9 cellular contexts compared by ENCODE assay signal in the genomic region with DNA sequence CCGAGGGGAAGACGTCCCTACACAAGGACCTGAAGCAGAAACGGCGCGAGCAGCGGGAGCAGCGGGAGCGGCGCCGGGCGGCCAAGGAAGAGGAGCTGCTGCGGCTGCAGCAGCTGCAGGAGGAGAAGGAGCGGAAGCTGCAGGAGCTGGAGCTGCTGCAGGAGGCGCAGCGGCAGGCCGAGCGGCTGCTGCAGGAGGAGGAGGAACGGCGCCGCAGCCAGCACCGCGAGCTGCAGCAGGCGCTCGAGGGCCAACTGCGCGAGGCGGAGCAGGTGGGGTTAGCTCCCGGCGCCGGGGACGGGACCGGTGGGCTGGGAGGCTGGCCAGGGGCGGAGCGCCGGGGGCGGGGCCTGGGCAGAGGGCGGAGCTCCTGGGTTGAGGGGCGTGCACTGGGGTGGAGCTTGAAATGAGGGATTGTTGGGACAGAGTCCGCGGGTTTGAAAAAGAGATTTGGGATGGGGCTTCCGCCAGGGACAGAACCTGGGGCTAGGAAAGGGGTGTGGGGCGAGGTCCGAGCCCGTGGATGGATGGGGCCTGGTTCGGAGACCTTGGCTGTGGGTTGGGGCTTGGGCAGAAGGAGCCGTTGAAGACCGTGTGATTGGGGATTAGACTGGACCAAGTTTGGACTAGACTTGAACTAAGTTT. TPM values are rescaled to one million over a fixed set of nuclear protein-coding genes. Genes with fewer than 3 reads are reported as not detected.
DNase-seq lines count a peak whose midpoint lies in the region; ATAC-seq and TF ChIP-seq lines count a peak whose summit lies in the region.
"Had no signal": no experiment of that assay in that cellular context is flagged by ENCODE, and none has a peak within 500 bp of the region (broad histone marks: within the 10 kb centered on the region; RNA-seq: fewer than 3 reads in every experiment).

No MANE protein-coding gene starts in this region.

- H3K4me3 ChIP-seq in NT2/D1 (ENCODE audit: insufficient read length, low read depth) (peak overlapping the region; percentile 55), endodermal cell (ENCODE audit: low read length) (peak overlapping the region; percentile 80), transverse colon (peak overlapping the region; percentile 18 to 59 (median 40))
- H3K4me3 ChIP-seq: BLaER1 had no signal

- TF ChIP-seq POLR2A in transverse colon (IDR thresholded peaks at IDR 0.05), result no peak

- intact Hi-C loops in activated CD4-positive, alpha-beta T cell treated with anti-CD3 and anti-CD28 coated beads, Interleukin-2, amount 10 ng/mL, durations not matched to agents 24 days and 14 days (cut with micrococcal nuclease), result no loop called here
- intact Hi-C loops in transverse colon (cut with DNase I; ENCODE audit: low total_unique reads), result no loop called here

- ATAC-seq in HG02852 (IDR thresholded peaks at IDR 0.05; ENCODE audit: unreplicated experiment) (no peak), GM21619 (IDR thresholded peaks at IDR 0.05; ENCODE audit: unreplicated experiment) (no peak)

- in situ Hi-C loops in transverse colon (cut with MboI; ENCODE audit: low pct_ligation_motif_present in 1 of 4, low pct_unique_long_range_greater_than_20kb in 1 of 4, low sequenced_read_pairs in 3 of 4), result loop anchor here in 1 of 4 donors (25.0 kb wide), 1 partner anchor 119 kb away; no protein-coding TSS in a partner anchor

- H3K4me1 Mint-ChIP-seq in activated CD4-positive, alpha-beta T cell treated with anti-CD3 and anti-CD28 coated beads, Interleukin-2, amount 10 ng/mL, durations not matched to agents 24 days and 14 days, result peaks cover 27% of the 10 kb centered on the region
- H3K4me1 Mint-ChIP-seq in endodermal cell, result peaks cover 5% of the 10 kb centered on the region

- no peaks in the 10 kb centered on the region for H3K9me3 Mint-ChIP-seq in activated CD4-positive, alpha-beta T cell treated with anti-CD3 and anti-CD28 coated beads, Interleukin-2, amount 10 ng/mL, durations not matched to agents 24 days and 14 days
- H3K9me3 Mint-ChIP-seq in endodermal cell, result no peaks in the 10 kb centered on the region

- WGBS in endodermal cell (ENCODE audit: insufficient coverage in 1 of 2, insufficient read length in 1 of 2), 2 experiments, result 6 to 11% methylated on average over 20 to 47 of the region's 47 CpGs
- WGBS in transverse colon (ENCODE audit: low coverage in 1 of 2), 2 donors, result 40 to 60% methylated on average over 7 to 47 of the region's 47 CpGs

- H3K9me3 ChIP-seq in NT2/D1 (ENCODE audit: insufficient read depth, low read length), result peaks cover 7% of the 10 kb centered on the region; the same call in 1 of the 2 replicates
- H3K9me3 ChIP-seq in endodermal cell (ENCODE audit: control insufficient read depth, low read length), result no peaks in the 10 kb centered on the region
- no peaks in the 10 kb centered on the region for H3K9me3 ChIP-seq in transverse colon
- H3K9me3 ChIP-seq: BLaER1 had no signal

- no peaks in the 10 kb centered on the region for H3K4me1 ChIP-seq in NT2/D1 (ENCODE audit: insufficient read depth, insufficient read length)
- peaks cover 6% of the 10 kb centered on the region for H3K4me1 ChIP-seq in endodermal cell (ENCODE audit: control insufficient read depth, insufficient read depth, low read length)
- peaks cover 0 to 15% (median 13%) of the 10 kb centered on the region in 4 donors for H3K4me1 ChIP-seq in transverse colon
- H3K4me1 ChIP-seq: BLaER1 had no signal

- H3K36me3 Mint-ChIP-seq in activated CD4-positive, alpha-beta T cell treated with anti-CD3 and anti-CD28 coated beads, Interleukin-2, amount 10 ng/mL, durations not matched to agents 24 days and 14 days (ENCODE audit: low read depth), result peaks cover 77% of the 10 kb centered on the region
- H3K36me3 Mint-ChIP-seq in endodermal cell (ENCODE audit: low read depth), result peaks cover 3% of the 10 kb centered on the region

- no peak for TF ChIP-seq EP300 in transverse colon (IDR thresholded peaks at IDR 0.05; ENCODE audit: low read depth)

- H3K27ac ChIP-seq in endodermal cell (ENCODE audit: low read depth, low read length), result peak overlapping the region; percentile 38
- H3K27ac ChIP-seq in transverse colon, result peak overlapping the region; percentile 56 to 71 (median 63)
- H3K27ac ChIP-seq: BLaER1 had no signal

- H3K36me3 ChIP-seq in NT2/D1 (ENCODE audit: insufficient read depth, insufficient read length, low read length) (no peaks in the 10 kb centered on the region), endodermal cell (ENCODE audit: control insufficient read depth, insufficient read depth, low read length) (no peaks in the 10 kb centered on the region), transverse colon (no peaks in the 10 kb centered on the region)

- no peak overlapping the region for H3K4me3 Mint-ChIP-seq in activated CD4-positive, alpha-beta T cell treated with anti-CD3 and anti-CD28 coated beads, Interleukin-2, amount 10 ng/mL, durations not matched to agents 24 days and 14 days
- peak overlapping the region; percentile 67 for H3K4me3 Mint-ChIP-seq in endodermal cell

- peaks cover 20% of the 10 kb centered on the region for H3K27me3 ChIP-seq in NT2/D1 (ENCODE audit: insufficient read depth, insufficient read length)
- H3K27me3 ChIP-seq in endodermal cell (ENCODE audit: control insufficient read depth, insufficient read depth, low read length, poor library complexity, severe bottlenecking), result peaks cover 27% of the 10 kb centered on the region
- no peaks in the 10 kb centered on the region for H3K27me3 ChIP-seq in transverse colon
- H3K27me3 ChIP-seq: BLaER1 had no signal

- DNase-seq in activated CD4-positive, alpha-beta T cell treated with anti-CD3 and anti-CD28 coated beads, Interleukin-2, amount 10 ng/mL, durations not matched to agents 24 days and 14 days, result peak; percentile 53
- DNase-seq in activated CD4-positive, alpha-beta T cell treated with anti-CD3 and anti-CD28 coated beads, Interleukin-2, amount 50 U/mL, for 4 hours, result no peak
- DNase-seq in NT2/D1 (ENCODE audit: low read depth, low spot score) (peak; percentile 87), endodermal cell (peak; percentile 99), medulla oblongata (ENCODE audit: extremely low spot score) (peak; percentile 74), transverse colon (peak; percentile 88)

- H3K27me3 Mint-ChIP-seq in activated CD4-positive, alpha-beta T cell treated with anti-CD3 and anti-CD28 coated beads, Interleukin-2, amount 10 ng/mL, durations not matched to agents 24 days and 14 days, result no peaks in the 10 kb centered on the region
- H3K27me3 Mint-ChIP-seq in endodermal cell (ENCODE audit: insufficient read depth), result peaks cover 27% of the 10 kb centered on the region

- H3K9ac ChIP-seq in NT2/D1 (ENCODE audit: insufficient read length, low read depth) (peak overlapping the region; percentile 62), endodermal cell (ENCODE audit: extremely low read depth, low read length, poor library complexity, severe bottlenecking) (no peak overlapping the region)
- H3K9ac ChIP-seq: BLaER1 had no signal

- no peak for TF ChIP-seq CTCF in endodermal cell (conservative IDR thresholded peaks at IDR 0.05)
- TF ChIP-seq CTCF in transverse colon (IDR thresholded peaks at IDR 0.05), result peak in 2 of 5 experiments; percentile 8 to 27

- no peak overlapping the region for H3K27ac Mint-ChIP-seq in activated CD4-positive, alpha-beta T cell treated with anti-CD3 and anti-CD28 coated beads, Interleukin-2, amount 10 ng/mL, durations not matched to agents 24 days and 14 days
- peak overlapping the region; percentile 67 for H3K27ac Mint-ChIP-seq in endodermal cell

RNA-seq across cellular contexts. Expression of a gene that starts 20.7 kb away (rescaled TPM):
- 103 and 113 TPM in 2 replicates for total RNA-seq in activated CD4-positive, alpha-beta T cell treated with anti-CD3 and anti-CD28 coated beads, Interleukin-2, amount 10 ng/mL, durations not matched to agents 24 days and 14 days
- total RNA-seq in endodermal cell (1 to 10 TPM; 6.3 to 6.8 TPM), transverse colon (10 to 100 TPM in 1 of 4 donors, 1 to 10 TPM in 3; 2.6 to 24.5 (median 6.8) TPM)
- polyA plus RNA-seq in endodermal cell (2013, experiment 1 of 2), result 2.0 TPM
- 2.2 TPM for polyA plus RNA-seq in endodermal cell (2013, experiment 2 of 2)

RNA-seq across cellular contexts. Expression of a gene that starts 24.0 kb away (rescaled TPM):
- total RNA-seq in activated CD4-positive, alpha-beta T cell treated with anti-CD3 and anti-CD28 coated beads, Interleukin-2, amount 10 ng/mL, durations not matched to agents 24 days and 14 days, result 19.0 TPM in 2 replicates
- 10 to 100 TPM; 10.9 to 11.5 TPM for total RNA-seq in endodermal cell
- 15.1 TPM for polyA plus RNA-seq in endodermal cell (2013, experiment 1 of 2)
- polyA plus RNA-seq in endodermal cell (2013, experiment 2 of 2), result 13.3 TPM
- 100 to 1,000 TPM in 1 of 4 donors, 10 to 100 TPM in 3; 19.8 to 110 (median 29.3) TPM for total RNA-seq in transverse colon

RNA-seq across cellular contexts. Expression of a gene that starts 58.8 kb away (rescaled TPM):
- total RNA-seq in activated CD4-positive, alpha-beta T cell treated with anti-CD3 and anti-CD28 coated beads, Interleukin-2, amount 10 ng/mL, durations not matched to agents 24 days and 14 days, result 31.0 and 31.4 TPM in 2 replicates
- total RNA-seq in endodermal cell (10 to 100 TPM; 39.0 to 42.9 TPM), transverse colon (10 to 100 TPM; 30.2 to 59.3 (median 35.1) TPM)
- 46.7 TPM for polyA plus RNA-seq in endodermal cell (2013, experiment 1 of 2)
- 38.9 TPM for polyA plus RNA-seq in endodermal cell (2013, experiment 2 of 2)

Comparison
In these comparisons a context has a peak if more than half of its experiments do, and no peak if none do; other contexts are left out.
1. DNase-seq: peak in activated CD4-positive, alpha-beta T cell treated with anti-CD3 and anti-CD28 coated beads, Interleukin-2, amount 10 ng/mL, durations not matched to agents 24 days and 14 days (single experiment), NT2/D1 (single experiment), endodermal cell (single experiment), medulla oblongata (single experiment) and transverse colon (single experiment); none in activated CD4-positive, alpha-beta T cell treated with anti-CD3 and anti-CD28 coated beads, Interleukin-2, amount 50 U/mL, for 4 hours (0 of 2).
2. Peak in every context shown above with its lines, with median percentiles within 50 percentile points of each other: H3K4me3 ChIP-seq.